In genomic region chr7:98483964-98484545, GRCh38 we compare ENCODE assay signal across 18 cellular contexts.
A peak's percentile ranks its signal among the peaks of the same experiment; 100 is the strongest.
DNase-seq lines count a peak whose midpoint lies in the region; FAIRE-seq and TF ChIP-seq lines count a peak whose summit lies in the region.
"Had no signal": no experiment of that assay in that cellular context is flagged by ENCODE, and none has a peak within 500 bp of the region (broad histone marks: within the 10 kb centered on the region; RNA-seq: fewer than 3 reads in every experiment).

No MANE protein-coding gene starts in this region.

- H3K9ac ChIP-seq in kidney (ENCODE audit: low read length in 2 of 2), result no peak overlapping the region
- H3K9ac ChIP-seq in colonic mucosa (ENCODE audit: low read depth in 2 of 2, low read length in 2 of 2), result no peak overlapping the region

- H3K4me1 Mint-ChIP-seq in chondrocyte (ENCODE audit: low read depth), result no peaks in the 10 kb centered on the region
- H3K4me1 Mint-ChIP-seq: CD4-positive, alpha-beta memory T cell had no signal

- intact Hi-C loops in kidney (cut with DNase I) (no loop called here), colonic mucosa (cut with DNase I) (no loop called here)

- H3K27ac Mint-ChIP-seq in chondrocyte (ENCODE audit: unreplicated experiment), result no peak overlapping the region
- H3K27ac Mint-ChIP-seq: CD4-positive, alpha-beta memory T cell; HFFc6 had no signal

- TF ChIP-seq CTCF in chondrocyte (IDR thresholded peaks at IDR 0.05) (no peak), kidney (IDR thresholded peaks at IDR 0.05; ENCODE audit: borderline replicate concordance, extremely low read depth, insufficient read depth) (no peak), colonic mucosa (IDR thresholded peaks at IDR 0.05) (no peak)

- no peak overlapping the region for H3K4me3 Mint-ChIP-seq in chondrocyte (ENCODE audit: unreplicated experiment)
- H3K4me3 Mint-ChIP-seq: CD4-positive, alpha-beta memory T cell; HFFc6 had no signal

- peaks cover 5% of the 10 kb centered on the region for H3K27me3 Mint-ChIP-seq in chondrocyte (ENCODE audit: low read depth)

- H3K4me1 ChIP-seq in kidney (ENCODE audit: control insufficient read depth in 1 of 2, insufficient read depth in 1 of 2, low read depth in 1 of 2, low read length in 2 of 2), result no peaks in the 10 kb centered on the region
- H3K4me1 ChIP-seq in colonic mucosa, result no peaks in the 10 kb centered on the region
- H3K4me1 ChIP-seq: HAP-1 had no signal

- FAIRE-seq in kidney (lab: Jason Lieb, UNC), result no peak
- FAIRE-seq: G401.6, GM12892, H54 had no signal

- peaks cover 5% of the 10 kb centered on the region for H3K9me3 Mint-ChIP-seq in chondrocyte (ENCODE audit: low read depth)
- H3K9me3 Mint-ChIP-seq: HFFc6 had no signal

- H3K36me3 ChIP-seq in kidney (ENCODE audit: control insufficient read depth in 1 of 2, insufficient read depth in 2 of 2, low read length in 2 of 2) (no peaks in the 10 kb centered on the region), colonic mucosa (no peaks in the 10 kb centered on the region)
- H3K36me3 ChIP-seq: HAP-1 had no signal

- DNase-seq in chondrocyte (ENCODE audit: low spot score) (peak; percentile 56), kidney (peak; percentile 46), retina (peak; percentile 39), T-helper 1 cell (no peak), colonic mucosa (no peak)
- DNase-seq in activated naive CD4-positive, alpha-beta T cell treated with Interleukin-2 at 50 U/mL for 16 hours, result no peak
- DNase-seq: C1 segment of cervical spinal cord; Calu3; CD4-positive, alpha-beta memory T cell; COR-L47; DMS153; DND-41; GOT3; HFFc6 had no signal

- H3K9me3 ChIP-seq in kidney (ENCODE audit: control insufficient read depth in 1 of 2, low read length in 2 of 2), result peaks cover 0 to 3% of the 10 kb centered on the region in 2 donors
- no peaks in the 10 kb centered on the region for H3K9me3 ChIP-seq in colonic mucosa
- H3K9me3 ChIP-seq: HAP-1 had no signal

- no peaks in the 10 kb centered on the region for H3K36me3 Mint-ChIP-seq in chondrocyte (ENCODE audit: low read depth)
- H3K36me3 Mint-ChIP-seq: CD4-positive, alpha-beta memory T cell had no signal

- H3K27ac ChIP-seq in kidney (ENCODE audit: low read depth in 2 of 2, low read length in 2 of 2) (no peak overlapping the region), colonic mucosa (no peak overlapping the region)

- H3K4me3 ChIP-seq in kidney (ENCODE audit: low read length in 2 of 2), result no peak overlapping the region
- H3K4me3 ChIP-seq in colonic mucosa, result no peak overlapping the region
- H3K4me3 ChIP-seq: HAP-1 had no signal

- H3K27me3 ChIP-seq in colonic mucosa, result no peaks in the 10 kb centered on the region

Comparison
In these comparisons a context has a peak if more than half of its experiments do, and no peak if none do; other contexts are left out.
1. DNase-seq: peak in chondrocyte (single experiment), kidney (single experiment) and retina (single experiment); none in activated naive CD4-positive, alpha-beta T cell treated with Interleukin-2 at 50 U/mL for 16 hours (single experiment), T-helper 1 cell (0 of 5) and colonic mucosa (single experiment).